Comparison of ENCODE assay signal across 8 cellular contexts in genomic region chr18:23231340-23232021, GRCh38.
DNase-seq lines count a peak whose midpoint lies in the region; ATAC-seq and TF ChIP-seq lines count a peak whose summit lies in the region.

No MANE protein-coding gene starts in this region.

- no peak for TF ChIP-seq EP300 in stomach (IDR thresholded peaks at IDR 0.05)

- WGBS in stomach, 5 donors, result 54 to 72% (median 67%) methylated on average over 20 of the region's 20 CpGs

- peaks cover 17 to 40% (median 24%) of the 10 kb centered on the region in 4 donors for H3K4me1 ChIP-seq in stomach

- CTCF ChIA-PET in activated CD4-positive, alpha-beta T cell treated with anti-CD3 and anti-CD28 coated beads for 36 hours (lab: Charles Lee), result interaction anchor here (1.0 kb wide), 1 partner anchor 96 kb away, joined by 4 read pairs; the partner anchor contains the start of gene CABLES1

- DNase-seq in AG20443 (ENCODE audit: low spot score) (peak; percentile 90), HL-60 (ENCODE audit: low read depth in 1 of 2, low spot score in 1 of 2) (peak; percentile 98 to 99), choroid plexus epithelial cell (ENCODE audit: low read depth) (peak; percentile 93), naive B cell (peak; percentile 94), stomach (peak; percentile 43), NCI-H748 treated with DMSO at 0.1 percent for 48 hours (lab: John Stamatoyannopoulos, UW) (no peak)
- peak; percentile 87 for DNase-seq in activated CD4-positive, alpha-beta T cell treated with anti-CD3 and anti-CD28 coated beads for 36 hours

- H3K4me1 Mint-ChIP-seq in activated CD4-positive, alpha-beta T cell treated with anti-CD3 and anti-CD28 coated beads for 36 hours, result peaks cover 54% of the 10 kb centered on the region
- H3K4me1 Mint-ChIP-seq in naive B cell, result peaks cover 36 to 60% (median 51%) of the 10 kb centered on the region in 3 donors

- H3K36me3 ChIP-seq in stomach, result peaks cover 0 to 23% (median 15%) of the 10 kb centered on the region in 4 donors

- peaks cover 5% of the 10 kb centered on the region for H3K9me3 Mint-ChIP-seq in activated CD4-positive, alpha-beta T cell treated with anti-CD3 and anti-CD28 coated beads for 36 hours (ENCODE audit: low read depth)
- peaks cover 0 to 2% (median 0%) of the 10 kb centered on the region in 7 donors for H3K9me3 Mint-ChIP-seq in naive B cell

- POLR2A ChIA-PET in activated CD4-positive, alpha-beta T cell treated with anti-CD3 and anti-CD28 coated beads for 36 hours (lab: Charles Lee), result no interaction called here

- H3K36me3 Mint-ChIP-seq in activated CD4-positive, alpha-beta T cell treated with anti-CD3 and anti-CD28 coated beads for 36 hours (ENCODE audit: low read depth), result peaks cover 15% of the 10 kb centered on the region
- no peaks in the 10 kb centered on the region for H3K36me3 Mint-ChIP-seq in naive B cell

- intact Hi-C loops in activated CD4-positive, alpha-beta T cell treated with anti-CD3 and anti-CD28 coated beads for 36 hours (cut with DNase I, micrococcal nuclease), result loop anchor here (1.0 to 10.0 kb wide), 14 partner anchors 22 to 783 kb away; partner anchors contain the start of genes CABLES1 (in 2 of the 2), RMC1 (in 2 of the 2), NPC1 (in 1 of the 2) and RIOK3 (in 1 of the 2)
- intact Hi-C loops in stomach (cut with DNase I; ENCODE audit: low total_unique reads), result loop anchor here (10.0 kb wide), 1 partner anchor 97 kb away; the partner anchor contains the start of gene CABLES1

- H3K27me3 ChIP-seq in HL-60 (ENCODE audit: insufficient read depth, poor library complexity, severe bottlenecking) (no peaks in the 10 kb centered on the region), stomach (no peaks in the 10 kb centered on the region)

- H3K27ac ChIP-seq in HL-60 (replicated peaks) (peak overlapping the region; percentile 75), stomach (peak overlapping the region; percentile 2 to 59 (median 38))

- peak overlapping the region; percentile 16 for H3K4me3 Mint-ChIP-seq in activated CD4-positive, alpha-beta T cell treated with anti-CD3 and anti-CD28 coated beads for 36 hours
- peak overlapping the region; percentile 5 to 83 (median 72) for H3K4me3 Mint-ChIP-seq in naive B cell

- H3K4me3 ChIP-seq in HL-60 (replicated peaks; ENCODE audit: insufficient read depth, low read length) (no peak overlapping the region), choroid plexus epithelial cell (ENCODE audit: low read depth, low read length) (no peak overlapping the region), stomach (no peak overlapping the region)

- no peaks in the 10 kb centered on the region for H3K27me3 Mint-ChIP-seq in activated CD4-positive, alpha-beta T cell treated with anti-CD3 and anti-CD28 coated beads for 36 hours
- peaks cover 0 to 12% (median 0%) of the 10 kb centered on the region in 3 donors for H3K27me3 Mint-ChIP-seq in naive B cell

- TF ChIP-seq CTCF in HL-60 (IDR thresholded peaks at IDR 0.05; ENCODE audit: insufficient read depth, low read length), result no peak
- no peak for TF ChIP-seq CTCF in choroid plexus epithelial cell (conservative IDR thresholded peaks at IDR 0.05; ENCODE audit: low read depth, low read length)
- TF ChIP-seq CTCF in stomach (IDR thresholded peaks at IDR 0.05), result no peak

- no peak for TF ChIP-seq POLR2A in stomach (IDR thresholded peaks at IDR 0.05)

- ATAC-seq in GM19463 (IDR thresholded peaks at IDR 0.05; ENCODE audit: unreplicated experiment), result peak; percentile 80
- ATAC-seq in activated CD4-positive, alpha-beta T cell treated with anti-CD3 and anti-CD28 coated beads for 36 hours, result peak; percentile 90
- ATAC-seq in naive B cell (ENCODE audit: low read depth in 2 of 2), result peak; percentile 80 to 82

- H3K27ac Mint-ChIP-seq in activated CD4-positive, alpha-beta T cell treated with anti-CD3 and anti-CD28 coated beads for 36 hours, result peak overlapping the region; percentile 97
- H3K27ac Mint-ChIP-seq in naive B cell, result peak overlapping the region; percentile 98 to 100 (median 100)

- no peaks in the 10 kb centered on the region for H3K9me3 ChIP-seq in stomach
